In genomic region chr10:72219229-72219814, GRCh38 we compare ENCODE assay signal across 8 cellular contexts. TPM values are rescaled to one million over a fixed set of nuclear protein-coding genes. Genes with fewer than 3 reads are reported as not detected.
DNase-seq lines count a peak whose midpoint lies in the region; ATAC-seq and TF ChIP-seq lines count a peak whose summit lies in the region.

No MANE protein-coding gene starts in this region.

- DNase-seq in GM23338 (ENCODE audit: low spot score) (no peak), neural progenitor cell (ENCODE audit: low spot score) (no peak), D341Med (ENCODE audit: low spot score) (no peak), NCI-H1417 treated with DMSO at 0.1 percent for 48 hours (lab: John Stamatoyannopoulos, UW) (no peak), DMS153 treated with DMSO at 0.1 percent for 48 hours (lab: John Stamatoyannopoulos, UW; ENCODE audit: unreplicated experiment) (no peak)

- H3F3A ChIP-seq in GM23338 (replicated peaks; ENCODE audit: low read depth) (peaks cover 12% of the 10 kb centered on the region), neural progenitor cell (ENCODE audit: low read depth) (peaks cover 45% of the 10 kb centered on the region)

- no peak for TF ChIP-seq CTCF in 22Rv1 (IDR thresholded peaks at IDR 0.05)
- TF ChIP-seq CTCF in GM23338 (conservative IDR thresholded peaks at IDR 0.05; ENCODE audit: low read depth in 2 of 2): no peak
- no peak for TF ChIP-seq CTCF in brain (conservative IDR thresholded peaks at IDR 0.05)
- no peak for TF ChIP-seq CTCF in neural progenitor cell (IDR thresholded peaks at IDR 0.05)

- H3K9me3 Mint-ChIP-seq in GM23338 (no peaks in the 10 kb centered on the region), brain (peaks cover 0 to 3% (median 0%) of the 10 kb centered on the region in 5 experiments), neural progenitor cell (no peaks in the 10 kb centered on the region)

- ATAC-seq in GM23338 (no peak), HG03571 (IDR thresholded peaks at IDR 0.05; ENCODE audit: unreplicated experiment) (no peak)

- H4K20me1 ChIP-seq in GM23338 (replicated peaks; ENCODE audit: insufficient read depth) (no peaks in the 10 kb centered on the region; the same call in 1 of the 2 replicates), neural progenitor cell (ENCODE audit: low read depth) (peaks cover 29% of the 10 kb centered on the region)

- no peaks in the 10 kb centered on the region for H3K9me3 ChIP-seq in neural progenitor cell (ENCODE audit: low read depth)

- H3K27ac Mint-ChIP-seq in GM23338: no peak overlapping the region; the same call in 1 of the 2 replicates
- peak overlapping the region; percentile 7 to 90 (median 70) for H3K27ac Mint-ChIP-seq in brain
- no peak overlapping the region for H3K27ac Mint-ChIP-seq in neural progenitor cell

- no peak overlapping the region for H3K4me2 ChIP-seq in GM23338
- no peak overlapping the region for H3K4me2 ChIP-seq in neural progenitor cell

- H3K27me3 ChIP-seq in GM23338 (ENCODE audit: insufficient read depth) (no peaks in the 10 kb centered on the region), neural progenitor cell (no peaks in the 10 kb centered on the region)

- peaks cover 8% of the 10 kb centered on the region; the same call in 2 of the 3 replicates for H3K4me1 Mint-ChIP-seq in GM23338
- peaks cover 65% of the 10 kb centered on the region for H3K4me1 Mint-ChIP-seq in brain
- peaks cover 30% of the 10 kb centered on the region for H3K4me1 Mint-ChIP-seq in neural progenitor cell

- H3K9ac ChIP-seq in neural progenitor cell: no peak overlapping the region

- H3K36me3 Mint-ChIP-seq in GM23338 (ENCODE audit: low read depth): peaks cover 15% of the 10 kb centered on the region; the same call in 2 of the 3 replicates
- H3K36me3 Mint-ChIP-seq in brain: peaks cover 19% of the 10 kb centered on the region
- H3K36me3 Mint-ChIP-seq in neural progenitor cell: peaks cover 1% of the 10 kb centered on the region

- H3K36me3 ChIP-seq in GM23338 (ENCODE audit: insufficient read depth) (no peaks in the 10 kb centered on the region), neural progenitor cell (no peaks in the 10 kb centered on the region)

- H3K4me3 Mint-ChIP-seq in GM23338: no peak overlapping the region
- peak overlapping the region in 3 of 5 experiments; percentile 35 to 75 (median 68) for H3K4me3 Mint-ChIP-seq in brain
- H3K4me3 Mint-ChIP-seq in neural progenitor cell: no peak overlapping the region

- H3K4me1 ChIP-seq in GM23338 (ENCODE audit: insufficient read depth): peaks cover 14% of the 10 kb centered on the region
- H3K4me1 ChIP-seq in neural progenitor cell: peaks cover 10% of the 10 kb centered on the region

- H2AFZ ChIP-seq in GM23338 (no peak overlapping the region), neural progenitor cell (replicated peaks) (no peak overlapping the region)

- peaks cover 63% of the 10 kb centered on the region for H3K79me2 ChIP-seq in GM23338 (replicated peaks; ENCODE audit: insufficient read depth)
- H3K79me2 ChIP-seq in neural progenitor cell (ENCODE audit: low read depth): peaks cover 79% of the 10 kb centered on the region

- no peaks in the 10 kb centered on the region for H3K9me2 ChIP-seq in GM23338 (ENCODE audit: insufficient read depth)

- H3K27me3 Mint-ChIP-seq in GM23338 (ENCODE audit: insufficient read depth, low read depth, poor library complexity) (peaks cover 13% of the 10 kb centered on the region), brain (peaks cover 4% of the 10 kb centered on the region), neural progenitor cell (ENCODE audit: insufficient read depth, low read depth) (no peaks in the 10 kb centered on the region)

- H3K27ac ChIP-seq in 22Rv1 (0 out of 2 replicates have a peak overlapping the region, but pooled peaks have one; percentile 4), GM23338 (ENCODE audit: low read depth) (peak overlapping the region; percentile 39; the same call in 1 of the 2 replicates), neural progenitor cell (peak overlapping the region; percentile 71)

- H3K4me3 ChIP-seq in GM23338 (no peak overlapping the region), neural progenitor cell (no peak overlapping the region)

TF ChIP-seq in GM23338, 12 proteins besides CTCF, POLR2A, EP300 and RAD21:
- no peak for TF ChIP-seq NANOG (IDR thresholded peaks at IDR 0.05; ENCODE audit: borderline replicate concordance)
- TF ChIP-seq REST (IDR thresholded peaks at IDR 0.05; ENCODE audit: unreplicated experiment): no peak
- TF ChIP-seq EZH2phosphoT487 (IDR thresholded peaks at IDR 0.05; ENCODE audit: unreplicated experiment): no peak
- no peak for TF ChIP-seq CREB1 (CRISPR knock-in tag; IDR thresholded peaks at IDR 0.05; ENCODE audit: low read depth)
- no peak for TF ChIP-seq ZNF331 (CRISPR knock-in tag; IDR thresholded peaks at IDR 0.05; ENCODE audit: low read depth)
TF ChIP-seq in GM23338: peak in this region for 0.

RNA-seq across cellular contexts. Expression of gene ASCC1, which starts 3.2 kb away (rescaled TPM):
- 30.3 and 37.2 TPM in 2 replicates for total RNA-seq in GM23338 (2014; rRNA removed; shearing (Covaris generic))
- polyA plus RNA-seq in GM23338 (2016; fragmentation: Nextera tagmentation; extraction: Ambion mirVana): 13.5 and 13.7 TPM in 2 replicates
- polyA plus RNA-seq in brain (ENCODE audit: insufficient read depth, low read depth, low replicate concordance): 43.6 TPM
- total RNA-seq in neural progenitor cell (ENCODE audit: low replicate concordance): 41.8 and 49.5 TPM in 2 replicates

RNA-seq across cellular contexts. Expression of gene ANAPC16, which starts 3.5 kb away (rescaled TPM):
- total RNA-seq in GM23338 (2014; rRNA removed; shearing (Covaris generic)): 77.5 and 88.5 TPM in 2 replicates
- polyA plus RNA-seq in GM23338 (2016; fragmentation: Nextera tagmentation; extraction: Ambion mirVana) (116 and 126 TPM in 2 replicates), brain (ENCODE audit: insufficient read depth, low read depth, low replicate concordance) (79.8 TPM)
- 130 and 217 TPM in 2 replicates for total RNA-seq in neural progenitor cell (ENCODE audit: low replicate concordance)

RNA-seq across cellular contexts. Expression of gene DDIT4, which starts 54.4 kb away (rescaled TPM):
- total RNA-seq in GM23338 (2014; rRNA removed; shearing (Covaris generic)): 110 and 136 TPM in 2 replicates
- 108 and 114 TPM in 2 replicates for polyA plus RNA-seq in GM23338 (2016; fragmentation: Nextera tagmentation; extraction: Ambion mirVana)
- polyA plus RNA-seq in brain (ENCODE audit: insufficient read depth, low read depth, low replicate concordance): 121 TPM
- 257 and 436 TPM in 2 replicates for total RNA-seq in neural progenitor cell (ENCODE audit: low replicate concordance)

Comparison
In these comparisons a context has a peak if more than half of its experiments do, and no peak if none do; other contexts are left out.
1. H3K27ac ChIP-seq: peak in every context shown above with its lines; median percentile 71 in neural progenitor cell; 39 in GM23338; 4 in 22Rv1.
2. H3K27ac Mint-ChIP-seq: peak in brain (5 of 5); none in GM23338 (single experiment) and neural progenitor cell (single experiment).
3. H3K4me3 Mint-ChIP-seq: peak in brain (3 of 5); none in GM23338 (single experiment) and neural progenitor cell (single experiment).